20 cellular contexts compared by ENCODE assay signal in genomic region chr12:49416892-49417291, GRCh38. TPM values are rescaled to one million over a fixed set of nuclear protein-coding genes. Genes with fewer than 3 reads are reported as not detected.
DNase-seq lines count a peak whose midpoint lies in the region; ATAC-seq, FAIRE-seq and TF ChIP-seq lines count a peak whose summit lies in the region.
"Had no signal": no experiment of that assay in that cellular context is flagged by ENCODE, and none has a peak within 500 bp of the region (broad histone marks: within the 10 kb centered on the region; RNA-seq: fewer than 3 reads in every experiment).

No MANE protein-coding gene starts in this region.

- H3K36me3 ChIP-seq in HepG2 (replicated peaks in 1 of 2; ENCODE audit: control insufficient read depth in 1 of 2, insufficient read depth in 2 of 2, low read length in 2 of 2) (no peaks in the 10 kb centered on the region; a peak in 1 of 5 replicates), right lobe of liver (no peaks in the 10 kb centered on the region)

- no peaks in the 10 kb centered on the region for H4K20me1 ChIP-seq in HepG2 (ENCODE audit: insufficient read depth, low read length)

- in situ Hi-C loops in HepG2 (cut with HindIII; ENCODE audit: extremely low pct_ligation_motif_present, low pct_unique_long_range_greater_than_20kb), result no loop called here

- TF ChIP-seq CTCF in HepG2 (CRISPR knock-in tag; IDR thresholded peaks at IDR 0.05) (no peak), right lobe of liver (IDR thresholded peaks at IDR 0.05) (no peak), WTC11 (IDR thresholded peaks at IDR 0.05) (no peak), mesothelial cell of epicardium (IDR thresholded peaks at IDR 0.05; ENCODE audit: unreplicated experiment) (no peak), type B pancreatic cell (conservative IDR thresholded peaks at IDR 0.05) (no peak)

- peak overlapping the region; percentile 41; the same call in 1 of the 2 replicates for H3K27ac Mint-ChIP-seq in WTC11
- peak overlapping the region; percentile 40 for H3K27ac Mint-ChIP-seq in mesothelial cell of epicardium
- H3K27ac Mint-ChIP-seq in type B pancreatic cell, result peak overlapping the region; percentile 0
- H3K27ac Mint-ChIP-seq: CD14-positive monocyte; CD4-positive, alpha-beta memory T cell; H9; IgD-negative memory B cell had no signal

- no peaks in the 10 kb centered on the region for H3K27me3 ChIP-seq in HepG2 (ENCODE audit: control insufficient read depth in 1 of 2, insufficient read depth in 2 of 2, low read length in 2 of 2)
- no peaks in the 10 kb centered on the region for H3K27me3 ChIP-seq in right lobe of liver
- H3K27me3 ChIP-seq: BLaER1 had no signal

- BruUV-seq in HepG2 (replicated peaks; lab: Mats Ljungman, UMichigan), result no TSS peak

- H3K27me3 Mint-ChIP-seq in WTC11 (ENCODE audit: low read depth) (no peaks in the 10 kb centered on the region), mesothelial cell of epicardium (ENCODE audit: low read depth) (no peaks in the 10 kb centered on the region), type B pancreatic cell (no peaks in the 10 kb centered on the region)
- H3K27me3 Mint-ChIP-seq: CD4-positive, alpha-beta memory T cell; IgD-negative memory B cell had no signal

- FAIRE-seq in HepG2 (lab: Jason Lieb, UNC), result no peak
- FAIRE-seq: GM19239, HTR-8/SVneo had no signal

- peaks cover 14% of the 10 kb centered on the region for H3K4me1 Mint-ChIP-seq in WTC11
- peaks cover 42% of the 10 kb centered on the region for H3K4me1 Mint-ChIP-seq in mesothelial cell of epicardium
- peaks cover 12% of the 10 kb centered on the region for H3K4me1 Mint-ChIP-seq in type B pancreatic cell (ENCODE audit: unreplicated experiment)
- H3K4me1 Mint-ChIP-seq: CD14-positive monocyte had no signal

- H3K27ac ChIP-seq in HepG2 (ENCODE audit: extremely low read length, insufficient read depth, low read length) (peak overlapping the region; percentile 25), right lobe of liver (no peak overlapping the region)
- H3K27ac ChIP-seq: 22Rv1, BLaER1 had no signal

- H3K9me3 ChIP-seq in HepG2 (ENCODE audit: low read length) (no peaks in the 10 kb centered on the region), right lobe of liver (no peaks in the 10 kb centered on the region)
- H3K9me3 ChIP-seq: BLaER1 had no signal

- no peak for TF ChIP-seq RAD21 in HepG2 (CRISPR knock-in tag; IDR thresholded peaks at IDR 0.05)

- TF ChIP-seq POLR2A in HepG2 (IDR thresholded peaks at IDR 0.05; ENCODE audit: insufficient read depth in 1 of 2, low read depth in 2 of 2, low read length in 2 of 2), result no peak
- no peak for TF ChIP-seq POLR2A in right lobe of liver (IDR thresholded peaks at IDR 0.05)

- H3K4me3 ChIP-seq in HepG2 (replicated peaks in 1 of 3; ENCODE audit: insufficient read depth in 1 of 3, low read depth in 2 of 3, low read length in 3 of 3) (no peak overlapping the region), right lobe of liver (no peak overlapping the region)
- H3K4me3 ChIP-seq: BLaER1 had no signal

- 84% methylated on average over 2 of the region's 2 CpGs for WGBS in HepG2 (ENCODE audit: low lambda C conversion rate)
- 75% methylated on average over 2 of the region's 2 CpGs for WGBS in right lobe of liver (ENCODE audit: insufficient coverage, low coverage, low lambda C conversion rate, missing lambda C conversion rate)

- peaks cover 87% of the 10 kb centered on the region for H3K4me1 ChIP-seq in HepG2 (ENCODE audit: insufficient read depth, low read length)
- peaks cover 0 to 6% (median 0%) of the 10 kb centered on the region in 4 donors for H3K4me1 ChIP-seq in right lobe of liver

- DNase-seq in HepG2 (ENCODE audit: low spot score) (no peak), right lobe of liver (no peak), WTC11 (ENCODE audit: low spot score) (no peak), mesothelial cell of epicardium (ENCODE audit: low spot score in 2 of 2, unreplicated experiment in 2 of 2) (no peak), type B pancreatic cell (ENCODE audit: extremely low spot score, unreplicated experiment) (no peak), left cardiac atrium (no peak), occipital lobe (lab: John Stamatoyannopoulos, UW) (no peak)
- DNase-seq in stimulated activated CD4-positive, alpha-beta T cell treated with anti-CD3 and anti-CD28 coated beads, Interleukin-4, amount 100 ng/mL, for 1 hour, result no peak
- DNase-seq: Calu3; CD4-positive, alpha-beta memory T cell; DMS79 treated with DMSO at 0.1 percent for 48 hours; GF-D8; GOT3; H9 had no signal

- no peak overlapping the region for H3K4me3 Mint-ChIP-seq in WTC11
- no peak overlapping the region for H3K4me3 Mint-ChIP-seq in mesothelial cell of epicardium
- H3K4me3 Mint-ChIP-seq in type B pancreatic cell, result no peak overlapping the region
- H3K4me3 Mint-ChIP-seq: CD14-positive monocyte; CD4-positive, alpha-beta memory T cell; H9; IgD-negative memory B cell had no signal

- intact Hi-C loops in HepG2 (cut with micrococcal nuclease; ENCODE audit: unreplicated experiment), result no loop called here
- intact Hi-C loops in right lobe of liver (cut with DNase I), result no loop called here
- intact Hi-C loops in left cardiac atrium (cut with DNase I), result no loop called here

- H2AFZ ChIP-seq in HepG2 (ENCODE audit: low read length), result no peak overlapping the region

- no peak overlapping the region for H3K4me2 ChIP-seq in HepG2 (ENCODE audit: low read depth, low read length)
- H3K4me2 ChIP-seq: BLaER1 had no signal

- H3K9me3 Mint-ChIP-seq in WTC11, result peaks cover 3% of the 10 kb centered on the region; the same call in 1 of the 2 replicates
- H3K9me3 Mint-ChIP-seq in mesothelial cell of epicardium, result peaks cover 3% of the 10 kb centered on the region
- H3K9me3 Mint-ChIP-seq in type B pancreatic cell, result peaks cover 6% of the 10 kb centered on the region
- H3K9me3 Mint-ChIP-seq: CD14-positive monocyte; CD4-positive, alpha-beta memory T cell; H9; IgD-negative memory B cell had no signal

- H3K36me3 Mint-ChIP-seq in WTC11 (no peaks in the 10 kb centered on the region), mesothelial cell of epicardium (peaks cover 2% of the 10 kb centered on the region), type B pancreatic cell (no peaks in the 10 kb centered on the region)
- H3K36me3 Mint-ChIP-seq: CD4-positive, alpha-beta memory T cell had no signal

- no peak for ATAC-seq in HepG2
- no peak for ATAC-seq in right lobe of liver
- no peak for ATAC-seq in WTC11
- no peak for ATAC-seq in left cardiac atrium

- POLR2A ChIA-PET in HepG2 (lab: Yijun Ruan, JAX), result interaction anchor here (0.8 to 1.3 kb wide), 2 partner anchors 50 kb away, joined by 3 to 6 read pairs; partner anchors contain the start of gene SPATS2
- POLR2A ChIA-PET in WTC11 (lab: Charles Lee), result no interaction called here

- no peak overlapping the region for H3K9ac ChIP-seq in HepG2 (ENCODE audit: insufficient read depth, low read depth, low read length)
- H3K9ac ChIP-seq: BLaER1 had no signal

- CTCF ChIA-PET in HepG2 (lab: Yijun Ruan, JAX; ENCODE audit: low intra/inter-chr PET ratio, low total read pairs) (no interaction called here), WTC11 (lab: Charles Lee) (interaction anchor here (0.6 to 1.3 kb wide), 7 partner anchors 12 to 120 kb away, joined by 3 to 5 read pairs (median 3); no protein-coding TSS in a partner anchor)

- TF ChIP-seq EP300 in HepG2 (IDR thresholded peaks at IDR 0.05; ENCODE audit: low read depth in 2 of 2, low read length in 2 of 2) (no peak), HepG2 (CRISPR knock-in tag; IDR thresholded peaks at IDR 0.05; ENCODE audit: borderline replicate concordance) (no peak)

- peaks cover 9% of the 10 kb centered on the region for H3K79me2 ChIP-seq in HepG2 (ENCODE audit: insufficient read depth, low read length)

TF ChIP-seq in HepG2, 621 proteins besides CTCF, POLR2A, EP300 and RAD21:
- no peak for TF ChIP-seq ZFP90 (CRISPR knock-in tag; IDR thresholded peaks at IDR 0.05; ENCODE audit: borderline replicate concordance)

TF ChIP-seq in WTC11, 78 proteins besides CTCF, POLR2A, EP300 and RAD21 (continues in another document):
- TF ChIP-seq ZNF121 (CRISPR knock-in tag; IDR thresholded peaks at IDR 0.05), result no peak

RNA-seq across cellular contexts. Expression of gene SPATS2, which starts 49.6 kb away (rescaled TPM):
- total RNA-seq in HepG2 (2016; rRNA removed; fragmentation: Illumina TruSeq; extraction: Trizol) (19.3 and 27.2 TPM in 2 replicates), right lobe of liver (1 to 10 TPM; 3.2 to 6.1 (median 4.4) TPM), WTC11 (2021) (25.9 to 26.9 TPM (median 26.5 TPM) in 3 replicates), mesothelial cell of epicardium (68.3 to 71.2 TPM (median 69.0 TPM) in 3 replicates), type B pancreatic cell (ENCODE audit: low replicate concordance) (32.0 and 40.3 TPM in 2 replicates), left cardiac atrium (10 to 100 TPM in 1 of 2 donors, 1 to 10 TPM in 1; 7.6 to 10.5 TPM), occipital lobe (58.2 TPM)
- 20.9 and 21.2 TPM in 2 replicates for total RNA-seq in HepG2 (2016; cell fraction: cytosol; rRNA removed; fragmentation: Illumina TruSeq; extraction: Trizol; ENCODE audit: low read depth)
- 19.2 and 23.0 TPM in 2 replicates for total RNA-seq in HepG2 (2016; cell fraction: insoluble cytoplasmic fraction; rRNA removed; fragmentation: Illumina TruSeq; extraction: Trizol)
- total RNA-seq in HepG2 (2016; cell fraction: membrane; rRNA removed; fragmentation: Illumina TruSeq; extraction: Trizol), result 22.6 and 23.1 TPM in 2 replicates
- 16.9 and 19.5 TPM in 2 replicates for total RNA-seq in HepG2 (2016; cell fraction: nucleus; rRNA removed; fragmentation: Illumina TruSeq; extraction: Trizol)
- polyA plus RNA-seq in HepG2 (2011; rRNA removed), result 24.9 and 28.1 TPM in 2 replicates
- polyA plus RNA-seq in HepG2 (2011; cell fraction: cytosol; rRNA removed), result 16.7 and 21.9 TPM in 2 replicates
- 15.8 and 19.7 TPM in 2 replicates for polyA plus RNA-seq in HepG2 (2011; cell fraction: nucleus; rRNA removed)
- polyA plus RNA-seq in HepG2 (2012), result 13.4 and 17.4 TPM in 2 replicates
- 5.2 and 7.9 TPM in 2 replicates for polyA plus RNA-seq in HepG2 (2016; cell fraction: cytosol; fragmentation: Illumina TruSeq; extraction: Trizol; ENCODE audit: low read depth)
- 30.6 and 32.3 TPM in 2 replicates for polyA plus RNA-seq in HepG2 (2016; cell fraction: insoluble cytoplasmic fraction; fragmentation: Illumina TruSeq; extraction: Trizol; ENCODE audit: low read depth)
- 16.0 and 17.8 TPM in 2 replicates for polyA plus RNA-seq in HepG2 (2016; cell fraction: membrane; fragmentation: Illumina TruSeq; extraction: Trizol; ENCODE audit: low read depth)
- polyA plus RNA-seq in HepG2 (2016; cell fraction: nucleus; fragmentation: Illumina TruSeq; extraction: Trizol; ENCODE audit: insufficient read depth, low read depth), result 32.3 and 37.2 TPM in 2 replicates
- 36.5 and 107 TPM in 2 replicates for polyA minus RNA-seq in HepG2 (2011; rRNA and poly(A)+ RNA removed; ENCODE audit: low replicate concordance)
- polyA minus RNA-seq in HepG2 (2011; cell fraction: cytosol; rRNA and poly(A)+ RNA removed), result 22.7 and 27.1 TPM in 2 replicates
- 41.5 and 48.9 TPM in 2 replicates for polyA minus RNA-seq in HepG2 (2011; cell fraction: nucleus; rRNA and poly(A)+ RNA removed)
